1 cellular context compared by ENCODE assay signal in the genomic region with DNA sequence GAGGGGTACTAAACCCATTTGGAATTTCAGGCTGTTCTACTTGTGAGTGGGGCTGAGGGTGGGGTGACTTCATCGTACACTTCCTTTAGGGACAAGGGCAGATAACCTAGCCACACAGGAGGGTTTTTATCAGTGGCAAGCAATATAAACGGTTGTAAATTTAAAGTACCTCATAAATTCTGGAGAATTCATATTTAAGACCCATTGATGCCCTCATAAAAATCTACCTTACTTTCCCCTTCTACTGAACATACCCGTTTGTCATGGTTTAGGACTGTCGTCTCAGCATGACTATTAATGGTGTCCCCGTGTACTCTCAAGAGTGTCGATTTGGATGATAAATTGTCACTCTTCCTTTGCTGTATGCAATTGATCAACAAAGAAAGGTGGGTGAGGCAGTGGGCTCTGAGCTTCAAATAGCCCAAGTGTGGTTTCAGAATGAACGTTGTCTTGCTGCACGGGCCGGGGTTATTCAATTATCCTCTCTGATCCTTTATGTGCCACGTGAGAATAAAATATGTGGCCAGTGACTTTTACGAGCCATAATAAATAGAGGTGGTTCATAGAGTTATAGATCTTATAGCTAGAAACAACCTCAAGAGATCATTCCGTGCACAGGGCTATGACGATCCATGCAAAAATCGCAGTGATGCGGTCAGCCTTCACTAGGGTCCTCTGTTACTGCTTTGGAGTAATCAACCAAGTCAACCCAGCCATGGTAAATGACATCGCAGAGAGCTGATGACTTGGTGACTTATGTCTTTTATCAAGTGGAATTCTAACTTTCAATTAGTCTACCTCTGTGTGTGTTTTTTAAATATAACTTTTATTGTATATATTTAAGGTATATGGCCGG.
TF ChIP-seq lines count a peak whose summit lies in the region.

No MANE protein-coding gene starts in this region.

TF ChIP-seq in HEK293, 187 proteins besides CTCF, POLR2A, EP300 and RAD21 (continued from another document):
- TF ChIP-seq, protein P1, sequence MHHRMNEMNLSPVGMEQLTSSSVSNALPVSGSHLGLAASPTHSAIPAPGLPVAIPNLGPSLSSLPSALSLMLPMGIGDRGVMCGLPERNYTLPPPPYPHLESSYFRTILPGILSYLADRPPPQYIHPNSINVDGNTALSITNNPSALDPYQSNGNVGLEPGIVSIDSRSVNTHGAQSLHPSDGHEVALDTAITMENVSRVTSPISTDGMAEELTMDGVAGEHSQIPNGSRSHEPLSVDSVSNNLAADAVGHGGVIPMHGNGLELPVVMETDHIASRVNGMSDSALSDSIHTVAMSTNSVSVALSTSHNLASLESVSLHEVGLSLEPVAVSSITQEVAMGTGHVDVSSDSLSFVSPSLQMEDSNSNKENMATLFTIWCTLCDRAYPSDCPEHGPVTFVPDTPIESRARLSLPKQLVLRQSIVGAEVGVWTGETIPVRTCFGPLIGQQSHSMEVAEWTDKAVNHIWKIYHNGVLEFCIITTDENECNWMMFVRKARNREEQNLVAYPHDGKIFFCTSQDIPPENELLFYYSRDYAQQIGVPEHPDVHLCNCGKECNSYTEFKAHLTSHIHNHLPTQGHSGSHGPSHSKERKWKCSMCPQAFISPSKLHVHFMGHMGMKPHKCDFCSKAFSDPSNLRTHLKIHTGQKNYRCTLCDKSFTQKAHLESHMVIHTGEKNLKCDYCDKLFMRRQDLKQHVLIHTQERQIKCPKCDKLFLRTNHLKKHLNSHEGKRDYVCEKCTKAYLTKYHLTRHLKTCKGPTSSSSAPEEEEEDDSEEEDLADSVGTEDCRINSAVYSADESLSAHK (tag by site-specific recombination; IDR thresholded peaks at IDR 0.05) = peak; percentile 90
- TF ChIP-seq TRIM28 (IDR thresholded peaks at IDR 0.05; ENCODE audit: borderline replicate concordance, low read length) (no peak), KLF9 (tag by site-specific recombination; IDR thresholded peaks at IDR 0.05; ENCODE audit: low read depth) (no peak), ZNF510 (tag by site-specific recombination; IDR thresholded peaks at IDR 0.05; ENCODE audit: insufficient replicate concordance) (no peak), ZNF610 (tag by site-specific recombination; IDR thresholded peaks at IDR 0.05; ENCODE audit: borderline replicate concordance) (peak; percentile 74), ZFP37 (tag by site-specific recombination; IDR thresholded peaks at IDR 0.05) (0 out of 2 replicates have a peak, but pooled peaks have one; percentile 36), ZNF544 (tag by site-specific recombination; IDR thresholded peaks at IDR 0.05) (no peak), ZNF202 (tag by site-specific recombination; IDR thresholded peaks at IDR 0.05; ENCODE audit: borderline replicate concordance) (no peak), KLF10 (tag by site-specific recombination; IDR thresholded peaks at IDR 0.05) (0 out of 2 replicates have a peak, but pooled peaks have one; percentile 21), TCF7L2 (IDR thresholded peaks at IDR 0.05; ENCODE audit: borderline replicate concordance, low read depth, low read length) (no peak), ZBTB20 (tag by site-specific recombination; IDR thresholded peaks at IDR 0.05) (peak; percentile 13; the same call in 1 of the 2 replicates), ZNF366 (tag by site-specific recombination; conservative IDR thresholded peaks at IDR 0.05) (peak; percentile 65), OSR2 (tag by site-specific recombination; IDR thresholded peaks at IDR 0.05) (peak; percentile 93), PRDM1 (tag by site-specific recombination; IDR thresholded peaks at IDR 0.05) (no peak), ZNF394 (tag by site-specific recombination; IDR thresholded peaks at IDR 0.05; ENCODE audit: borderline replicate concordance) (no peak), ZNF174 (tag by site-specific recombination; IDR thresholded peaks at IDR 0.05) (no peak), ZNF629 (tag by site-specific recombination; IDR thresholded peaks at IDR 0.05) (peak; percentile 61), ZNF670 (tag by site-specific recombination; IDR thresholded peaks at IDR 0.05; ENCODE audit: low read depth) (no peak), ZFHX2 (tag by site-specific recombination; conservative IDR thresholded peaks at IDR 0.05) (no peak; the same call in 1 of the 2 replicates), SETDB1 (IDR thresholded peaks at IDR 0.05; ENCODE audit: insufficient read length, low read length) (no peak), ZSCAN30 (tag by site-specific recombination; IDR thresholded peaks at IDR 0.05) (peak; percentile 32; the same call in 1 of the 2 replicates), ZNF221 (tag by site-specific recombination; IDR thresholded peaks at IDR 0.05; ENCODE audit: borderline replicate concordance) (no peak), KLF16 (tag by site-specific recombination; IDR thresholded peaks at IDR 0.05) (peak; percentile 52), ZNF10 (tag by site-specific recombination; IDR thresholded peaks at IDR 0.05) (peak; percentile 23; the same call in 1 of the 2 replicates), ZBTB8A (tag by site-specific recombination; IDR thresholded peaks at IDR 0.05) (peak; percentile 42; the same call in 1 of the 2 replicates), ZNF548 (tag by site-specific recombination; IDR thresholded peaks at IDR 0.05) (no peak), ZNF791 (tag by site-specific recombination; IDR thresholded peaks at IDR 0.05) (no peak), ZNF184 (tag by site-specific recombination; IDR thresholded peaks at IDR 0.05) (no peak), ZNF37A (tag by site-specific recombination; IDR thresholded peaks at IDR 0.05) (no peak), ZNF19 (tag by site-specific recombination; IDR thresholded peaks at IDR 0.05; ENCODE audit: low read depth) (no peak), SP7 (tag by site-specific recombination; IDR thresholded peaks at IDR 0.05) (no peak), FEZF1 (tag by site-specific recombination; IDR thresholded peaks at IDR 0.05) (peak; percentile 94), ZNF239 (tag by site-specific recombination; IDR thresholded peaks at IDR 0.05) (no peak), ZNF843 (tag by site-specific recombination; IDR thresholded peaks at IDR 0.05) (peak; percentile 96)
- TF ChIP-seq, protein P2, sequence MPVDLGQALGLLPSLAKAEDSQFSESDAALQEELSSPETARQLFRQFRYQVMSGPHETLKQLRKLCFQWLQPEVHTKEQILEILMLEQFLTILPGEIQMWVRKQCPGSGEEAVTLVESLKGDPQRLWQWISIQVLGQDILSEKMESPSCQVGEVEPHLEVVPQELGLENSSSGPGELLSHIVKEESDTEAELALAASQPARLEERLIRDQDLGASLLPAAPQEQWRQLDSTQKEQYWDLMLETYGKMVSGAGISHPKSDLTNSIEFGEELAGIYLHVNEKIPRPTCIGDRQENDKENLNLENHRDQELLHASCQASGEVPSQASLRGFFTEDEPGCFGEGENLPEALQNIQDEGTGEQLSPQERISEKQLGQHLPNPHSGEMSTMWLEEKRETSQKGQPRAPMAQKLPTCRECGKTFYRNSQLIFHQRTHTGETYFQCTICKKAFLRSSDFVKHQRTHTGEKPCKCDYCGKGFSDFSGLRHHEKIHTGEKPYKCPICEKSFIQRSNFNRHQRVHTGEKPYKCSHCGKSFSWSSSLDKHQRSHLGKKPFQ (tag by site-specific recombination; IDR thresholded peaks at IDR 0.05) = peak; percentile 79
- TF ChIP-seq, protein P3, sequence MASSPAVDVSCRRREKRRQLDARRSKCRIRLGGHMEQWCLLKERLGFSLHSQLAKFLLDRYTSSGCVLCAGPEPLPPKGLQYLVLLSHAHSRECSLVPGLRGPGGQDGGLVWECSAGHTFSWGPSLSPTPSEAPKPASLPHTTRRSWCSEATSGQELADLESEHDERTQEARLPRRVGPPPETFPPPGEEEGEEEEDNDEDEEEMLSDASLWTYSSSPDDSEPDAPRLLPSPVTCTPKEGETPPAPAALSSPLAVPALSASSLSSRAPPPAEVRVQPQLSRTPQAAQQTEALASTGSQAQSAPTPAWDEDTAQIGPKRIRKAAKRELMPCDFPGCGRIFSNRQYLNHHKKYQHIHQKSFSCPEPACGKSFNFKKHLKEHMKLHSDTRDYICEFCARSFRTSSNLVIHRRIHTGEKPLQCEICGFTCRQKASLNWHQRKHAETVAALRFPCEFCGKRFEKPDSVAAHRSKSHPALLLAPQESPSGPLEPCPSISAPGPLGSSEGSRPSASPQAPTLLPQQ (tag by site-specific recombination; IDR thresholded peaks at IDR 0.05) = peak; percentile 19; the same call in 1 of the 2 replicates
- TF ChIP-seq, protein P4, sequence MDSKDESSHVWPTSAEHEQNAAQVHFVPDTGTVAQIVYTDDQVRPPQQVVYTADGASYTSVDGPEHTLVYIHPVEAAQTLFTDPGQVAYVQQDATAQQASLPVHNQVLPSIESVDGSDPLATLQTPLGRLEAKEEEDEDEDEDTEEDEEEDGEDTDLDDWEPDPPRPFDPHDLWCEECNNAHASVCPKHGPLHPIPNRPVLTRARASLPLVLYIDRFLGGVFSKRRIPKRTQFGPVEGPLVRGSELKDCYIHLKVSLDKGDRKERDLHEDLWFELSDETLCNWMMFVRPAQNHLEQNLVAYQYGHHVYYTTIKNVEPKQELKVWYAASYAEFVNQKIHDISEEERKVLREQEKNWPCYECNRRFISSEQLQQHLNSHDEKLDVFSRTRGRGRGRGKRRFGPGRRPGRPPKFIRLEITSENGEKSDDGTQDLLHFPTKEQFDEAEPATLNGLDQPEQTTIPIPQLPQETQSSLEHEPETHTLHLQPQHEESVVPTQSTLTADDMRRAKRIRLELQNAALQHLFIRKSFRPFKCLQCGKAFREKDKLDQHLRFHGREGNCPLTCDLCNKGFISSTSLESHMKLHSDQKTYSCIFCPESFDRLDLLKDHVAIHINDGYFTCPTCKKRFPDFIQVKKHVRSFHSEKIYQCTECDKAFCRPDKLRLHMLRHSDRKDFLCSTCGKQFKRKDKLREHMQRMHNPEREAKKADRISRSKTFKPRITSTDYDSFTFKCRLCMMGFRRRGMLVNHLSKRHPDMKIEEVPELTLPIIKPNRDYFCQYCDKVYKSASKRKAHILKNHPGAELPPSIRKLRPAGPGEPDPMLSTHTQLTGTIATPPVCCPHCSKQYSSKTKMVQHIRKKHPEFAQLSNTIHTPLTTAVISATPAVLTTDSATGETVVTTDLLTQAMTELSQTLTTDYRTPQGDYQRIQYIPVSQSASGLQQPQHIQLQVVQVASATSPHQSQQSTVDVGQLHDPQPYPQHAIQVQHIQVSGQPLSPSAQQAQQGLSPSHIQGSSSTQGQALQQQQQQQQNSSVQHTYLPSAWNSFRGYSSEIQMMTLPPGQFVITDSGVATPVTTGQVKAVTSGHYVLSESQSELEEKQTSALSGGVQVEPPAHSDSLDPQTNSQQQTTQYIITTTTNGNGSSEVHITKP (tag by site-specific recombination; IDR thresholded peaks at IDR 0.05) = peak; percentile 92
- TF ChIP-seq, protein P5, sequence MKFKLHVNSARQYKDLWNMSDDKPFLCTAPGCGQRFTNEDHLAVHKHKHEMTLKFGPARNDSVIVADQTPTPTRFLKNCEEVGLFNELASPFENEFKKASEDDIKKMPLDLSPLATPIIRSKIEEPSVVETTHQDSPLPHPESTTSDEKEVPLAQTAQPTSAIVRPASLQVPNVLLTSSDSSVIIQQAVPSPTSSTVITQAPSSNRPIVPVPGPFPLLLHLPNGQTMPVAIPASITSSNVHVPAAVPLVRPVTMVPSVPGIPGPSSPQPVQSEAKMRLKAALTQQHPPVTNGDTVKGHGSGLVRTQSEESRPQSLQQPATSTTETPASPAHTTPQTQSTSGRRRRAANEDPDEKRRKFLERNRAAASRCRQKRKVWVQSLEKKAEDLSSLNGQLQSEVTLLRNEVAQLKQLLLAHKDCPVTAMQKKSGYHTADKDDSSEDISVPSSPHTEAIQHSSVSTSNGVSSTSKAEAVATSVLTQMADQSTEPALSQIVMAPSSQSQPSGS (tag by site-specific recombination; IDR thresholded peaks at IDR 0.05; ENCODE audit: low read depth) = peak; percentile 83
- TF ChIP-seq, protein P6, sequence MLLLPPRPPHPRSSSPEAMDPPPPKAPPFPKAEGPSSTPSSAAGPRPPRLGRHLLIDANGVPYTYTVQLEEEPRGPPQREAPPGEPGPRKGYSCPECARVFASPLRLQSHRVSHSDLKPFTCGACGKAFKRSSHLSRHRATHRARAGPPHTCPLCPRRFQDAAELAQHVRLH (tag by site-specific recombination; IDR thresholded peaks at IDR 0.05) = peak; percentile 96
- TF ChIP-seq, protein P7, sequence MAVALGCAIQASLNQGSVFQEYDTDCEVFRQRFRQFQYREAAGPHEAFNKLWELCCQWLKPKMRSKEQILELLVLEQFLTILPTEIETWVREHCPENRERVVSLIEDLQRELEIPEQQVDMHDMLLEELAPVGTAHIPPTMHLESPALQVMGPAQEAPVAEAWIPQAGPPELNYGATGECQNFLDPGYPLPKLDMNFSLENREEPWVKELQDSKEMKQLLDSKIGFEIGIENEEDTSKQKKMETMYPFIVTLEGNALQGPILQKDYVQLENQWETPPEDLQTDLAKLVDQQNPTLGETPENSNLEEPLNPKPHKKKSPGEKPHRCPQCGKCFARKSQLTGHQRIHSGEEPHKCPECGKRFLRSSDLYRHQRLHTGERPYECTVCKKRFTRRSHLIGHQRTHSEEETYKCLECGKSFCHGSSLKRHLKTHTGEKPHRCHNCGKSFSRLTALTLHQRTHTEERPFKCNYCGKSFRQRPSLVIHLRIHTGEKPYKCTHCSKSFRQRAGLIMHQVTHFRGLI (tag by site-specific recombination; IDR thresholded peaks at IDR 0.05) = 0 out of 2 replicates have a peak, but pooled peaks have one; percentile 29
- TF ChIP-seq, protein P8, sequence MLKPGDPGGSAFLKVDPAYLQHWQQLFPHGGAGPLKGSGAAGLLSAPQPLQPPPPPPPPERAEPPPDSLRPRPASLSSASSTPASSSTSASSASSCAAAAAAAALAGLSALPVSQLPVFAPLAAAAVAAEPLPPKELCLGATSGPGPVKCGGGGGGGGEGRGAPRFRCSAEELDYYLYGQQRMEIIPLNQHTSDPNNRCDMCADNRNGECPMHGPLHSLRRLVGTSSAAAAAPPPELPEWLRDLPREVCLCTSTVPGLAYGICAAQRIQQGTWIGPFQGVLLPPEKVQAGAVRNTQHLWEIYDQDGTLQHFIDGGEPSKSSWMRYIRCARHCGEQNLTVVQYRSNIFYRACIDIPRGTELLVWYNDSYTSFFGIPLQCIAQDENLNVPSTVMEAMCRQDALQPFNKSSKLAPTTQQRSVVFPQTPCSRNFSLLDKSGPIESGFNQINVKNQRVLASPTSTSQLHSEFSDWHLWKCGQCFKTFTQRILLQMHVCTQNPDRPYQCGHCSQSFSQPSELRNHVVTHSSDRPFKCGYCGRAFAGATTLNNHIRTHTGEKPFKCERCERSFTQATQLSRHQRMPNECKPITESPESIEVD (tag by site-specific recombination; IDR thresholded peaks at IDR 0.05) = peak; percentile 83
- TF ChIP-seq, protein P9, sequence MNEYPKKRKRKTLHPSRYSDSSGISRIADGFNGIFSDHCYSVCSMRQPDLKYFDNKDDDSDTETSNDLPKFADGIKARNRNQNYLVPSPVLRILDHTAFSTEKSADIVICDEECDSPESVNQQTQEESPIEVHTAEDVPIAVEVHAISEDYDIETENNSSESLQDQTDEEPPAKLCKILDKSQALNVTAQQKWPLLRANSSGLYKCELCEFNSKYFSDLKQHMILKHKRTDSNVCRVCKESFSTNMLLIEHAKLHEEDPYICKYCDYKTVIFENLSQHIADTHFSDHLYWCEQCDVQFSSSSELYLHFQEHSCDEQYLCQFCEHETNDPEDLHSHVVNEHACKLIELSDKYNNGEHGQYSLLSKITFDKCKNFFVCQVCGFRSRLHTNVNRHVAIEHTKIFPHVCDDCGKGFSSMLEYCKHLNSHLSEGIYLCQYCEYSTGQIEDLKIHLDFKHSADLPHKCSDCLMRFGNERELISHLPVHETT (tag by site-specific recombination; IDR thresholded peaks at IDR 0.05) = no peak
